Comparison of ENCODE assay signal across 8 cellular contexts in the genomic region with DNA sequence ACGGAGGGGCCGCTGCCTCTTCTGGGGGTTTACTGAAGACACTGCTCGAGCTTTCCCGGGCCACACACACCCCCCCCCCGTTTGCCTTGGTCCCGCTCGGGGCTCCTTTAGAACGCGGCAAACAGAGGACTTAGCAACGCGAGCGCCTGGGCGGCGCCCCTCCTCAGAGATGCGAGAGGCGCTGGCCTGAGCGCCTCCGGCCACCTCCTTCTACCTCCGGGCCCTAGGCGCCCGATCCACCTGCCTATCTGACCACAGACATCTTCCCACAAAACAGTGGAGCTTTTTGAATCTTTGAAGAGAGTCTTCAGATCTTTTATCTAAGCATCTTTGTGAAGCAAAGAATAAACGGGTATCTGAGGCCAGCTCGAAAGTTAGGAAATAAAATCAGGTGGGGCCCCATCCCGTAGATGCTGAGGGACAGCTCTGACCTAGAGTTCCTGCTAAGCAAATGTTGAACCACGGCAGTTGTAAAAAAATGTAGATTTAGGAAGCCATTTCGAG. TPM values are rescaled to one million over a fixed set of nuclear protein-coding genes. Genes with fewer than 3 reads are reported as not detected.
A peak's percentile ranks its signal among the peaks of the same experiment; 100 is the strongest.
DNase-seq lines count a peak whose midpoint lies in the region; ATAC-seq and TF ChIP-seq lines count a peak whose summit lies in the region.

No MANE protein-coding gene starts in this region.

- H3K4me3 Mint-ChIP-seq in osteocyte (ENCODE audit: unreplicated experiment): peak overlapping the region; percentile 84

- intact Hi-C loops in cardiac septum (cut with DNase I): no loop called here

- peak; percentile 84 for ATAC-seq in GM21381 (IDR thresholded peaks at IDR 0.05; ENCODE audit: unreplicated experiment)

- H3K4me3 ChIP-seq in HL-60 (replicated peaks; ENCODE audit: insufficient read depth, low read length): peak overlapping the region; percentile 52

- TF ChIP-seq CTCF in HL-60 (IDR thresholded peaks at IDR 0.05; ENCODE audit: insufficient read depth, low read length): no peak
- TF ChIP-seq CTCF in osteocyte (IDR thresholded peaks at IDR 0.05): no peak

- peak overlapping the region; percentile 75 for H3K27ac Mint-ChIP-seq in osteocyte (ENCODE audit: unreplicated experiment)

- in situ Hi-C loops in G401 (cut with HindIII; ENCODE audit: low sequenced_read_pairs): no loop called here

- peaks cover 37% of the 10 kb centered on the region for H3K27me3 ChIP-seq in HL-60 (ENCODE audit: insufficient read depth, poor library complexity, severe bottlenecking)

- peak; percentile 92 for DNase-seq in G401 (ENCODE audit: low spot score)
- DNase-seq in HL-60 (ENCODE audit: low read depth in 1 of 2, low spot score in 1 of 2): peak; percentile 8 to 43
- peak; percentile 95 for DNase-seq in NCI-H82 (lab: John Stamatoyannopoulos, UW)
- DNase-seq in amniotic epithelial cell (ENCODE audit: low read depth): peak; percentile 63
- peak; percentile 88 for DNase-seq in cardiac septum (ENCODE audit: low spot score)
- no peak for DNase-seq in osteocyte (ENCODE audit: extremely low spot score, unreplicated experiment)
- no peak for DNase-seq in GOT3 (lab: John Stamatoyannopoulos, UW)

- H3K4me1 Mint-ChIP-seq in osteocyte (ENCODE audit: unreplicated experiment): peaks cover 16% of the 10 kb centered on the region

- H3K9me3 Mint-ChIP-seq in osteocyte (ENCODE audit: unreplicated experiment): no peaks in the 10 kb centered on the region

- no peaks in the 10 kb centered on the region for H3K27me3 Mint-ChIP-seq in osteocyte (ENCODE audit: unreplicated experiment)

- H3K27ac ChIP-seq in HL-60 (replicated peaks): 0 out of 2 replicates have a peak overlapping the region, but pooled peaks have one; percentile 48

- H3K36me3 Mint-ChIP-seq in osteocyte (ENCODE audit: unreplicated experiment): no peaks in the 10 kb centered on the region

RNA-seq across cellular contexts. Expression of a gene that starts 0.4 kb away (rescaled TPM):
- not detected in 2 replicates for total RNA-seq in G401 (2014; rRNA removed; shearing (Covaris generic))
- 24.8 TPM for total RNA-seq in cardiac septum
- 6.8 and 8.6 TPM in 2 replicates for total RNA-seq in osteocyte

Comparison
In these comparisons a context has a peak if more than half of its experiments do, and no peak if none do; other contexts are left out.
1. DNase-seq: peak in G401 (single experiment), HL-60 (2 of 2), NCI-H82 (single experiment), amniotic epithelial cell (single experiment) and cardiac septum (single experiment); none in osteocyte (single experiment) and GOT3 (single experiment).